Comparison of ENCODE assay signal across 17 cellular contexts in the genomic region with DNA sequence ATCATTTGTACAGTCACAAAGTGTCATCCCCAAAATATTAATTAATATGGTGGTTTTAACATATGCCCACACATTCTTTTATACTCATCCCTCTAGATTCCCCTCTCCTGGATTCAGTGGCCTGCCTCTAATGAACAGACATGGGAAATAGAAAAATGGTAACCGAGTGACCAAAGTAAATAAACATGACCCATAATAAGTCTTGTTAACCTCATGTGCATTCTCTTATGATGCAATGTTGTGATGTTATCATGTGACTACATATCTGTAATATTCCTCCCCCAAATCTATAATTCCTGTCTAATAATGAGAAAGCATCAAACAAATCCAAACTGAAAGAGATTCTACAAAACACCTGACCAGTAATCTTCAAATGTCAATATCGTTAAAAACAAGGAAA.
DNase-seq lines count a peak whose midpoint lies in the region; ATAC-seq, FAIRE-seq and TF ChIP-seq lines count a peak whose summit lies in the region.
"Had no signal": no experiment of that assay in that cellular context is flagged by ENCODE, and none has a peak within 500 bp of the region (broad histone marks: within the 10 kb centered on the region; RNA-seq: fewer than 3 reads in every experiment).

No MANE protein-coding gene starts in this region.

- H3K9ac ChIP-seq in astrocyte (ENCODE audit: low read length) = no peak overlapping the region
- no peak overlapping the region for H3K9ac ChIP-seq in MM.1S (ENCODE audit: low read length)
- H3K9ac ChIP-seq: BLaER1 treated with 17β-estradiol and CSF1 and Interleukin-3, amounts not matched to agents 10 nM and 100 nM had no signal

- no peaks in the 10 kb centered on the region for H3K9me2 ChIP-seq in MM.1S (replicated peaks; ENCODE audit: insufficient read depth, low read length)

- H3K4me1 Mint-ChIP-seq in HFFc6 (ENCODE audit: low read depth) = peaks cover 66% of the 10 kb centered on the region
- H3K4me1 Mint-ChIP-seq in astrocyte (ENCODE audit: low read depth, unreplicated experiment) = peaks cover 23% of the 10 kb centered on the region

- no peak for ATAC-seq in HG03039 (IDR thresholded peaks at IDR 0.05; ENCODE audit: unreplicated experiment)

- H3K27me3 Mint-ChIP-seq in HFFc6 (ENCODE audit: insufficient read depth) (no peaks in the 10 kb centered on the region; the same call in 1 of the 2 replicates), astrocyte (ENCODE audit: low read depth, unreplicated experiment) (no peaks in the 10 kb centered on the region)

- H3K36me3 ChIP-seq in astrocyte (ENCODE audit: insufficient read depth, low read length) (no peaks in the 10 kb centered on the region), MM.1S (replicated peaks; ENCODE audit: insufficient read depth, low read length) (no peaks in the 10 kb centered on the region)
- H3K36me3 ChIP-seq: BLaER1 treated with 17β-estradiol and CSF1 and Interleukin-3, amounts not matched to agents 10 nM and 100 nM; Peyer's patch had no signal

- H3K79me2 ChIP-seq in astrocyte (ENCODE audit: insufficient read depth, low read length) (no peaks in the 10 kb centered on the region), MM.1S (ENCODE audit: low read length) (no peaks in the 10 kb centered on the region)

- TF ChIP-seq CTCF in HFFc6 (IDR thresholded peaks at IDR 0.05) (no peak), astrocyte (IDR thresholded peaks at IDR 0.05; ENCODE audit: insufficient read depth, low read depth, low read length) (no peak), fibroblast of pulmonary artery (IDR thresholded peaks at IDR 0.05; ENCODE audit: low read length, missing control alignments) (no peak), MM.1S (IDR thresholded peaks at IDR 0.05; ENCODE audit: low read length) (no peak), GM20000 (IDR thresholded peaks at IDR 0.05; ENCODE audit: extremely low read depth, missing control alignments) (no peak)

- FAIRE-seq in astrocyte (lab: Jason Lieb, UNC) = no peak

- H3K9me3 ChIP-seq in astrocyte (ENCODE audit: insufficient read depth, low read depth, low read length) = no peaks in the 10 kb centered on the region
- no peaks in the 10 kb centered on the region for H3K9me3 ChIP-seq in MM.1S (replicated peaks; ENCODE audit: insufficient read depth, low read length)
- H3K9me3 ChIP-seq: BLaER1 treated with 17β-estradiol and CSF1 and Interleukin-3, amounts not matched to agents 10 nM and 100 nM; Peyer's patch had no signal

- H3K36me3 Mint-ChIP-seq in HFFc6 (ENCODE audit: low read depth) = no peaks in the 10 kb centered on the region
- no peaks in the 10 kb centered on the region for H3K36me3 Mint-ChIP-seq in astrocyte (ENCODE audit: low read depth, unreplicated experiment)

- H3K4me2 ChIP-seq in astrocyte (ENCODE audit: low read length) = no peak overlapping the region
- no peak overlapping the region for H3K4me2 ChIP-seq in MM.1S (ENCODE audit: low read depth, low read length)
- H3K4me2 ChIP-seq: BLaER1 treated with 17β-estradiol and CSF1 and Interleukin-3, amounts not matched to agents 10 nM and 100 nM; GM23338 had no signal

- H3K27ac Mint-ChIP-seq in HFFc6 (peak overlapping the region; percentile 64), astrocyte (ENCODE audit: unreplicated experiment) (peak overlapping the region; percentile 4)
- H3K27ac Mint-ChIP-seq: GM23338 had no signal

- H3K4me1 ChIP-seq in astrocyte (ENCODE audit: insufficient read depth, low read length) = peaks cover 14% of the 10 kb centered on the region
- H3K4me1 ChIP-seq in MM.1S (ENCODE audit: low read length) = peaks cover 29% of the 10 kb centered on the region
- H3K4me1 ChIP-seq: Peyer's patch had no signal

- H3K4me3 Mint-ChIP-seq in HFFc6 (no peak overlapping the region), astrocyte (ENCODE audit: unreplicated experiment) (no peak overlapping the region)
- H3K4me3 Mint-ChIP-seq: GM23338 had no signal

- H3K9me3 Mint-ChIP-seq in HFFc6 (no peaks in the 10 kb centered on the region), astrocyte (ENCODE audit: unreplicated experiment) (no peaks in the 10 kb centered on the region)
- H3K9me3 Mint-ChIP-seq: GM23338 had no signal

- H4K20me1 ChIP-seq in astrocyte (ENCODE audit: insufficient read depth, low read length) = no peaks in the 10 kb centered on the region
- H4K20me1 ChIP-seq in MM.1S (ENCODE audit: insufficient read depth, low read length) = no peaks in the 10 kb centered on the region
- H4K20me1 ChIP-seq: BLaER1 treated with 17β-estradiol and CSF1 and Interleukin-3, amounts not matched to agents 10 nM and 100 nM had no signal

- H2AFZ ChIP-seq in astrocyte (ENCODE audit: low read depth, low read length) = no peak overlapping the region
- H2AFZ ChIP-seq in MM.1S (ENCODE audit: low read length) = no peak overlapping the region
- H2AFZ ChIP-seq: GM23338 had no signal

- peaks cover 9% of the 10 kb centered on the region for H3F3A ChIP-seq in MM.1S (ENCODE audit: insufficient read depth, low read length)

- H3K27ac ChIP-seq in astrocyte (ENCODE audit: low read depth, low read length) (no peak overlapping the region), MM.1S (ENCODE audit: low read length) (no peak overlapping the region)
- H3K27ac ChIP-seq: BLaER1 treated with 17β-estradiol and CSF1 and Interleukin-3, amounts not matched to agents 10 nM and 100 nM; HL-60; Peyer's patch had no signal

- H3K27me3 ChIP-seq in astrocyte (ENCODE audit: insufficient read depth, low read length) = no peaks in the 10 kb centered on the region
- no peaks in the 10 kb centered on the region for H3K27me3 ChIP-seq in MM.1S (replicated peaks; ENCODE audit: insufficient read depth, low read length)
- H3K27me3 ChIP-seq: BLaER1 treated with 17β-estradiol and CSF1 and Interleukin-3, amounts not matched to agents 10 nM and 100 nM; Peyer's patch had no signal

- no peak overlapping the region for H3K4me3 ChIP-seq in astrocyte (ENCODE audit: insufficient read depth, low read depth, low read length)
- no peak overlapping the region for H3K4me3 ChIP-seq in fibroblast of pulmonary artery (replicated peaks; ENCODE audit: low read depth, low read length)
- H3K4me3 ChIP-seq in MM.1S (ENCODE audit: low read length) = no peak overlapping the region
- H3K4me3 ChIP-seq: BLaER1 treated with 17β-estradiol and CSF1 and Interleukin-3, amounts not matched to agents 10 nM and 100 nM; GM23338; Peyer's patch had no signal

- peak; percentile 54 for DNase-seq in HFFc6
- DNase-seq in astrocyte (ENCODE audit: low read depth) = no peak
- DNase-seq in fibroblast of pulmonary artery (ENCODE audit: low read depth) = peak; percentile 43
- no peak for DNase-seq in MM.1S
- no peak for DNase-seq in NCI-H2171 treated with DMSO at 0.1 percent for 48 hours (lab: John Stamatoyannopoulos, UW)
- DNase-seq in GM20000 (ENCODE audit: low spot score) = no peak
- DNase-seq: KBM-7, NCI-H1092 treated with DMSO at 0.1 percent for 48 hours, NCI-H1694, NCI-H446 treated with DMSO at 0.1 percent for 48 hours, NCI-H774, Peyer's patch, SHP77 had no signal

Comparison
In these comparisons a context has a peak if more than half of its experiments do, and no peak if none do; other contexts are left out.
1. DNase-seq: peak in HFFc6 (single experiment) and fibroblast of pulmonary artery (single experiment); none in astrocyte (single experiment), MM.1S (single experiment), NCI-H2171 treated with DMSO at 0.1 percent for 48 hours (single experiment) and GM20000 (single experiment).